1 cellular context compared by ENCODE assay signal in the genomic region with DNA sequence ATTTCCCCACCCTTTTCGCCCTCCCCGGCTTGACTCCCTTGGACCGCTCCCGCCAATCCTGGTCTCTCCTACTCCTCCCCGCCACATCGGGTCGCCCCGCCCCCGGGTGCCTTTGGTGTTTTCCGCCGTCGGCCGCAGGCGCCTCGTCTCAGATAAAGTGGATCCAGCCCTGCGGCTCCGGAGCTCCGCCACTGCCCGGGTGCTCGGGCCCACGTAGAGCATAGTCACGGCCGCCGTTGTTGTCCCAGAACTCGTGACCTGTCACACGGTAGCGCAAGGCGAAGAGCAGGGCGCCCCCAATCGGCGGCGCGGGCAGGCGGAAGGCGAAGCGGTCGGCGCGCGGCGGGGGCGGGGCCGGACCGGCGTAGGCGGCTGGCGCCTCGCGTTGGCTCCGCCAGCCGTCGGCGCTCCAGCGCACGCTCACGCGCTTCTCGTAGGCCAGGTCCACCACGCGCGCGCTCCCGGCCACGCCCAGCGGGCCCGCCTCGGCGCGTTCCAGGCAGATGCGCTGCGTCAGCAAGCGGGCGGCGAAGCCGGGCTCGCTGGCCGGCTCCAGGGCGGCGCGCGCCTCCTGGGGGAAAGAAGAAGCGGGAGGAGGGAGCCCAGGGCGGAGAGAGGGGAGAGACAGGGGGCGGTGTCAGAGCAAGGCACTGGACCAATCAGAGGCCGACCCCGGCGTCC.
TF ChIP-seq lines count a peak whose summit lies in the region.

No MANE protein-coding gene starts in this region.

TF ChIP-seq in HepG2, 621 proteins besides CTCF, POLR2A, EP300 and RAD21 (continued from another document and continues in another):
- TF ChIP-seq, protein P1, sequence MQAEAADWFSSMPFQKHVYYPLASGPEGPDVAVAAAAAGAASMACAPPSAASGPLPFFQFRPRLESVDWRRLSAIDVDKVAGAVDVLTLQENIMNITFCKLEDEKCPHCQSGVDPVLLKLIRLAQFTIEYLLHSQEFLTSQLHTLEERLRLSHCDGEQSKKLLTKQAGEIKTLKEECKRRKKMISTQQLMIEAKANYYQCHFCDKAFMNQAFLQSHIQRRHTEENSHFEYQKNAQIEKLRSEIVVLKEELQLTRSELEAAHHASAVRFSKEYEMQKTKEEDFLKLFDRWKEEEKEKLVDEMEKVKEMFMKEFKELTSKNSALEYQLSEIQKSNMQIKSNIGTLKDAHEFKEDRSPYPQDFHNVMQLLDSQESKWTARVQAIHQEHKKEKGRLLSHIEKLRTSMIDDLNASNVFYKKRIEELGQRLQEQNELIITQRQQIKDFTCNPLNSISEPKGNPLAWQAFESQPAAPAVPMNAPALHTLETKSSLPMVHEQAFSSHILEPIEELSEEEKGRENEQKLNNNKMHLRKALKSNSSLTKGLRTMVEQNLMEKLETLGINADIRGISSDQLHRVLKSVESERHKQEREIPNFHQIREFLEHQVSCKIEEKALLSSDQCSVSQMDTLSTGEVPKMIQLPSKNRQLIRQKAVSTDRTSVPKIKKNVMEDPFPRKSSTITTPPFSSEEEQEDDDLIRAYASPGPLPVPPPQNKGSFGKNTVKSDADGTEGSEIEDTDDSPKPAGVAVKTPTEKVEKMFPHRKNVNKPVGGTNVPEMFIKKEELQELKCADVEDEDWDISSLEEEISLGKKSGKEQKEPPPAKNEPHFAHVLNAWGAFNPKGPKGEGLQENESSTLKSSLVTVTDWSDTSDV (CRISPR knock-in tag; IDR thresholded peaks at IDR 0.05): peak; percentile 16; the same call in 1 of the 2 replicates
- TF ChIP-seq, protein P2, sequence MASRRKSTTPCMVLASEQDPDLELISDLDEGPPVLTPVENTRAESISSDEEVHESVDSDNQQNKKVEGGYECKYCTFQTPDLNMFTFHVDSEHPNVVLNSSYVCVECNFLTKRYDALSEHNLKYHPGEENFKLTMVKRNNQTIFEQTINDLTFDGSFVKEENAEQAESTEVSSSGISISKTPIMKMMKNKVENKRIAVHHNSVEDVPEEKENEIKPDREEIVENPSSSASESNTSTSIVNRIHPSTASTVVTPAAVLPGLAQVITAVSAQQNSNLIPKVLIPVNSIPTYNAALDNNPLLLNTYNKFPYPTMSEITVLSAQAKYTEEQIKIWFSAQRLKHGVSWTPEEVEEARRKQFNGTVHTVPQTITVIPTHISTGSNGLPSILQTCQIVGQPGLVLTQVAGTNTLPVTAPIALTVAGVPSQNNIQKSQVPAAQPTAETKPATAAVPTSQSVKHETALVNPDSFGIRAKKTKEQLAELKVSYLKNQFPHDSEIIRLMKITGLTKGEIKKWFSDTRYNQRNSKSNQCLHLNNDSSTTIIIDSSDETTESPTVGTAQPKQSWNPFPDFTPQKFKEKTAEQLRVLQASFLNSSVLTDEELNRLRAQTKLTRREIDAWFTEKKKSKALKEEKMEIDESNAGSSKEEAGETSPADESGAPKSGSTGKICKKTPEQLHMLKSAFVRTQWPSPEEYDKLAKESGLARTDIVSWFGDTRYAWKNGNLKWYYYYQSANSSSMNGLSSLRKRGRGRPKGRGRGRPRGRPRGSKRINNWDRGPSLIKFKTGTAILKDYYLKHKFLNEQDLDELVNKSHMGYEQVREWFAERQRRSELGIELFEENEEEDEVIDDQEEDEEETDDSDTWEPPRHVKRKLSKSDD (CRISPR knock-in tag; IDR thresholded peaks at IDR 0.05; ENCODE audit: low read depth): peak; percentile 97
- TF ChIP-seq FOXK1 (CRISPR knock-in tag; IDR thresholded peaks at IDR 0.05; ENCODE audit: borderline replicate concordance, low read depth): peak; percentile 97; the same call in 1 of the 2 replicates
- TF ChIP-seq MAF1 (CRISPR knock-in tag; IDR thresholded peaks at IDR 0.05; ENCODE audit: borderline replicate concordance): no peak
- TF ChIP-seq, protein P3, sequence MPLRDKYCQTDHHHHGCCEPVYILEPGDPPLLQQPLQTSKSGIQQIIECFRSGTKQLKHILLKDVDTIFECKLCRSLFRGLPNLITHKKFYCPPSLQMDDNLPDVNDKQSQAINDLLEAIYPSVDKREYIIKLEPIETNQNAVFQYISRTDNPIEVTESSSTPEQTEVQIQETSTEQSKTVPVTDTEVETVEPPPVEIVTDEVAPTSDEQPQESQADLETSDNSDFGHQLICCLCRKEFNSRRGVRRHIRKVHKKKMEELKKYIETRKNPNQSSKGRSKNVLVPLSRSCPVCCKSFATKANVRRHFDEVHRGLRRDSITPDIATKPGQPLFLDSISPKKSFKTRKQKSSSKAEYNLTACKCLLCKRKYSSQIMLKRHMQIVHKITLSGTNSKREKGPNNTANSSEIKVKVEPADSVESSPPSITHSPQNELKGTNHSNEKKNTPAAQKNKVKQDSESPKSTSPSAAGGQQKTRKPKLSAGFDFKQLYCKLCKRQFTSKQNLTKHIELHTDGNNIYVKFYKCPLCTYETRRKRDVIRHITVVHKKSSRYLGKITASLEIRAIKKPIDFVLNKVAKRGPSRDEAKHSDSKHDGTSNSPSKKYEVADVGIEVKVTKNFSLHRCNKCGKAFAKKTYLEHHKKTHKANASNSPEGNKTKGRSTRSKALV (CRISPR knock-in tag; IDR thresholded peaks at IDR 0.05): no peak; the same call in 1 of the 2 replicates
- TF ChIP-seq ZNF670 (CRISPR knock-in tag; IDR thresholded peaks at IDR 0.05; ENCODE audit: borderline replicate concordance): no peak
- TF ChIP-seq, protein P4, sequence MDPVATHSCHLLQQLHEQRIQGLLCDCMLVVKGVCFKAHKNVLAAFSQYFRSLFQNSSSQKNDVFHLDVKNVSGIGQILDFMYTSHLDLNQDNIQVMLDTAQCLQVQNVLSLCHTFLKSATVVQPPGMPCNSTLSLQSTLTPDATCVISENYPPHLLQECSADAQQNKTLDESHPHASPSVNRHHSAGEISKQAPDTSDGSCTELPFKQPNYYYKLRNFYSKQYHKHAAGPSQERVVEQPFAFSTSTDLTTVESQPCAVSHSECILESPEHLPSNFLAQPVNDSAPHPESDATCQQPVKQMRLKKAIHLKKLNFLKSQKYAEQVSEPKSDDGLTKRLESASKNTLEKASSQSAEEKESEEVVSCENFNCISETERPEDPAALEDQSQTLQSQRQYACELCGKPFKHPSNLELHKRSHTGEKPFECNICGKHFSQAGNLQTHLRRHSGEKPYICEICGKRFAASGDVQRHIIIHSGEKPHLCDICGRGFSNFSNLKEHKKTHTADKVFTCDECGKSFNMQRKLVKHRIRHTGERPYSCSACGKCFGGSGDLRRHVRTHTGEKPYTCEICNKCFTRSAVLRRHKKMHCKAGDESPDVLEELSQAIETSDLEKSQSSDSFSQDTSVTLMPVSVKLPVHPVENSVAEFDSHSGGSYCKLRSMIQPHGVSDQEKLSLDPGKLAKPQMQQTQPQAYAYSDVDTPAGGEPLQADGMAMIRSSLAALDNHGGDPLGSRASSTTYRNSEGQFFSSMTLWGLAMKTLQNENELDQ (CRISPR knock-in tag; IDR thresholded peaks at IDR 0.05; ENCODE audit: borderline replicate concordance): peak; percentile 95
- peak; percentile 97 for TF ChIP-seq FOXO1 (CRISPR knock-in tag; IDR thresholded peaks at IDR 0.05)
- TF ChIP-seq, protein P5, sequence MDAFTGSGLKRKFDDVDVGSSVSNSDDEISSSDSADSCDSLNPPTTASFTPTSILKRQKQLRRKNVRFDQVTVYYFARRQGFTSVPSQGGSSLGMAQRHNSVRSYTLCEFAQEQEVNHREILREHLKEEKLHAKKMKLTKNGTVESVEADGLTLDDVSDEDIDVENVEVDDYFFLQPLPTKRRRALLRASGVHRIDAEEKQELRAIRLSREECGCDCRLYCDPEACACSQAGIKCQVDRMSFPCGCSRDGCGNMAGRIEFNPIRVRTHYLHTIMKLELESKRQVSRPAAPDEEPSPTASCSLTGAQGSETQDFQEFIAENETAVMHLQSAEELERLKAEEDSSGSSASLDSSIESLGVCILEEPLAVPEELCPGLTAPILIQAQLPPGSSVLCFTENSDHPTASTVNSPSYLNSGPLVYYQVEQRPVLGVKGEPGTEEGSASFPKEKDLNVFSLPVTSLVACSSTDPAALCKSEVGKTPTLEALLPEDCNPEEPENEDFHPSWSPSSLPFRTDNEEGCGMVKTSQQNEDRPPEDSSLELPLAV (CRISPR knock-in tag; conservative IDR thresholded peaks at IDR 0.05; ENCODE audit: low read depth): no peak
- peak; percentile 95 for TF ChIP-seq CBFB (CRISPR knock-in tag; IDR thresholded peaks at IDR 0.05)
- TF ChIP-seq KAT8 (CRISPR knock-in tag; IDR thresholded peaks at IDR 0.05): peak; percentile 89
- peak; percentile 82; the same call in 1 of the 2 replicates for TF ChIP-seq ZNF614 (CRISPR knock-in tag; IDR thresholded peaks at IDR 0.05; ENCODE audit: borderline replicate concordance)
- TF ChIP-seq, protein P6, sequence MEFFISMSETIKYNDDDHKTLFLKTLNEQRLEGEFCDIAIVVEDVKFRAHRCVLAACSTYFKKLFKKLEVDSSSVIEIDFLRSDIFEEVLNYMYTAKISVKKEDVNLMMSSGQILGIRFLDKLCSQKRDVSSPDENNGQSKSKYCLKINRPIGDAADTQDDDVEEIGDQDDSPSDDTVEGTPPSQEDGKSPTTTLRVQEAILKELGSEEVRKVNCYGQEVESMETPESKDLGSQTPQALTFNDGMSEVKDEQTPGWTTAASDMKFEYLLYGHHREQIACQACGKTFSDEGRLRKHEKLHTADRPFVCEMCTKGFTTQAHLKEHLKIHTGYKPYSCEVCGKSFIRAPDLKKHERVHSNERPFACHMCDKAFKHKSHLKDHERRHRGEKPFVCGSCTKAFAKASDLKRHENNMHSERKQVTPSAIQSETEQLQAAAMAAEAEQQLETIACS (CRISPR knock-in tag; IDR thresholded peaks at IDR 0.05): peak; percentile 99
- TF ChIP-seq ZNF772 (CRISPR knock-in tag; IDR thresholded peaks at IDR 0.05): no peak; the same call in 1 of the 2 replicates
- peak; percentile 89 for TF ChIP-seq ZNF263 (CRISPR knock-in tag; IDR thresholded peaks at IDR 0.05)
- peak; percentile 70 for TF ChIP-seq RXRB (CRISPR knock-in tag; IDR thresholded peaks at IDR 0.05; ENCODE audit: borderline replicate concordance)
- no peak for TF ChIP-seq ZNF501 (CRISPR knock-in tag; IDR thresholded peaks at IDR 0.05)
- TF ChIP-seq ZMYM3 (CRISPR knock-in tag; IDR thresholded peaks at IDR 0.05): peak; percentile 55
- TF ChIP-seq, protein P7, sequence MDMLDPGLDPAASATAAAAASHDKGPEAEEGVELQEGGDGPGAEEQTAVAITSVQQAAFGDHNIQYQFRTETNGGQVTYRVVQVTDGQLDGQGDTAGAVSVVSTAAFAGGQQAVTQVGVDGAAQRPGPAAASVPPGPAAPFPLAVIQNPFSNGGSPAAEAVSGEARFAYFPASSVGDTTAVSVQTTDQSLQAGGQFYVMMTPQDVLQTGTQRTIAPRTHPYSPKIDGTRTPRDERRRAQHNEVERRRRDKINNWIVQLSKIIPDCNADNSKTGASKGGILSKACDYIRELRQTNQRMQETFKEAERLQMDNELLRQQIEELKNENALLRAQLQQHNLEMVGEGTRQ (IDR thresholded peaks at IDR 0.05; ENCODE audit: low read depth, low read length): 0 out of 2 replicates have a peak, but pooled peaks have one; percentile 56
- TF ChIP-seq, protein P7 (CRISPR knock-in tag; IDR thresholded peaks at IDR 0.05; ENCODE audit: borderline replicate concordance): no peak
- TF ChIP-seq TARDBP (CRISPR knock-in tag; IDR thresholded peaks at IDR 0.05): peak; percentile 93
- TF ChIP-seq HHEX (CRISPR knock-in tag; IDR thresholded peaks at IDR 0.05): no peak
- TF ChIP-seq, protein P8, sequence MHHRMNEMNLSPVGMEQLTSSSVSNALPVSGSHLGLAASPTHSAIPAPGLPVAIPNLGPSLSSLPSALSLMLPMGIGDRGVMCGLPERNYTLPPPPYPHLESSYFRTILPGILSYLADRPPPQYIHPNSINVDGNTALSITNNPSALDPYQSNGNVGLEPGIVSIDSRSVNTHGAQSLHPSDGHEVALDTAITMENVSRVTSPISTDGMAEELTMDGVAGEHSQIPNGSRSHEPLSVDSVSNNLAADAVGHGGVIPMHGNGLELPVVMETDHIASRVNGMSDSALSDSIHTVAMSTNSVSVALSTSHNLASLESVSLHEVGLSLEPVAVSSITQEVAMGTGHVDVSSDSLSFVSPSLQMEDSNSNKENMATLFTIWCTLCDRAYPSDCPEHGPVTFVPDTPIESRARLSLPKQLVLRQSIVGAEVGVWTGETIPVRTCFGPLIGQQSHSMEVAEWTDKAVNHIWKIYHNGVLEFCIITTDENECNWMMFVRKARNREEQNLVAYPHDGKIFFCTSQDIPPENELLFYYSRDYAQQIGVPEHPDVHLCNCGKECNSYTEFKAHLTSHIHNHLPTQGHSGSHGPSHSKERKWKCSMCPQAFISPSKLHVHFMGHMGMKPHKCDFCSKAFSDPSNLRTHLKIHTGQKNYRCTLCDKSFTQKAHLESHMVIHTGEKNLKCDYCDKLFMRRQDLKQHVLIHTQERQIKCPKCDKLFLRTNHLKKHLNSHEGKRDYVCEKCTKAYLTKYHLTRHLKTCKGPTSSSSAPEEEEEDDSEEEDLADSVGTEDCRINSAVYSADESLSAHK (CRISPR knock-in tag; IDR thresholded peaks at IDR 0.05; ENCODE audit: borderline replicate concordance): 0 out of 2 replicates have a peak, but pooled peaks have one; percentile 75
- no peak for TF ChIP-seq EZH2 (conservative IDR thresholded peaks at IDR 0.05; ENCODE audit: low read depth, low read length)
- peak; percentile 60 for TF ChIP-seq ZNF674 (CRISPR knock-in tag; IDR thresholded peaks at IDR 0.05; ENCODE audit: low read depth)
- TF ChIP-seq, protein P9, sequence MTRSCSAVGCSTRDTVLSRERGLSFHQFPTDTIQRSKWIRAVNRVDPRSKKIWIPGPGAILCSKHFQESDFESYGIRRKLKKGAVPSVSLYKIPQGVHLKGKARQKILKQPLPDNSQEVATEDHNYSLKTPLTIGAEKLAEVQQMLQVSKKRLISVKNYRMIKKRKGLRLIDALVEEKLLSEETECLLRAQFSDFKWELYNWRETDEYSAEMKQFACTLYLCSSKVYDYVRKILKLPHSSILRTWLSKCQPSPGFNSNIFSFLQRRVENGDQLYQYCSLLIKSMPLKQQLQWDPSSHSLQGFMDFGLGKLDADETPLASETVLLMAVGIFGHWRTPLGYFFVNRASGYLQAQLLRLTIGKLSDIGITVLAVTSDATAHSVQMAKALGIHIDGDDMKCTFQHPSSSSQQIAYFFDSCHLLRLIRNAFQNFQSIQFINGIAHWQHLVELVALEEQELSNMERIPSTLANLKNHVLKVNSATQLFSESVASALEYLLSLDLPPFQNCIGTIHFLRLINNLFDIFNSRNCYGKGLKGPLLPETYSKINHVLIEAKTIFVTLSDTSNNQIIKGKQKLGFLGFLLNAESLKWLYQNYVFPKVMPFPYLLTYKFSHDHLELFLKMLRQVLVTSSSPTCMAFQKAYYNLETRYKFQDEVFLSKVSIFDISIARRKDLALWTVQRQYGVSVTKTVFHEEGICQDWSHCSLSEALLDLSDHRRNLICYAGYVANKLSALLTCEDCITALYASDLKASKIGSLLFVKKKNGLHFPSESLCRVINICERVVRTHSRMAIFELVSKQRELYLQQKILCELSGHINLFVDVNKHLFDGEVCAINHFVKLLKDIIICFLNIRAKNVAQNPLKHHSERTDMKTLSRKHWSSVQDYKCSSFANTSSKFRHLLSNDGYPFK (CRISPR knock-in tag; IDR thresholded peaks at IDR 0.05; ENCODE audit: borderline replicate concordance): no peak; the same call in 1 of the 2 replicates
- peak; percentile 76 for TF ChIP-seq SOX5 (CRISPR knock-in tag; IDR thresholded peaks at IDR 0.05; ENCODE audit: borderline replicate concordance)
- peak; percentile 43; the same call in 1 of the 2 replicates for TF ChIP-seq ZNF143 (CRISPR knock-in tag; IDR thresholded peaks at IDR 0.05)
- TF ChIP-seq ZNF720 (CRISPR knock-in tag; IDR thresholded peaks at IDR 0.05): 0 out of 2 replicates have a peak, but pooled peaks have one; percentile 61
